Comparison of ENCODE assay signal across 8 cellular contexts in genomic region chr7:68324621-68325020, GRCh38.
"Had no signal": no experiment of that assay in that cellular context is flagged by ENCODE, and none has a peak within 500 bp of the region (broad histone marks: within the 10 kb centered on the region; RNA-seq: fewer than 3 reads in every experiment).

No MANE protein-coding gene starts in this region.

- FAIRE-seq: G401.6, GM12878, GM12891, GM12892, GM18507, GM19239 had no signal

- H3K4me3 ChIP-seq: GM12878 had no signal

- DNase-seq: GDM1, GF-D8 had no signal

- ATAC-seq: GM12878 had no signal
